In genomic region chr22:19974233-19974861, GRCh38 we compare ENCODE assay signal across 9 cellular contexts. TPM values are rescaled to one million over a fixed set of nuclear protein-coding genes. Genes with fewer than 3 reads are reported as not detected.
DNase-seq lines count a peak whose midpoint lies in the region; ATAC-seq and TF ChIP-seq lines count a peak whose summit lies in the region.
"Had no signal": no experiment of that assay in that cellular context is flagged by ENCODE, and none has a peak within 500 bp of the region (broad histone marks: within the 10 kb centered on the region; RNA-seq: fewer than 3 reads in every experiment).

No MANE protein-coding gene starts in this region.

- no peaks in the 10 kb centered on the region for H3K9me3 Mint-ChIP-seq in activated T-helper 2 cell treated with anti-CD3 and anti-CD28 coated beads, Interferon-gamma antibody, Interleukin-2, Interleukin-4, amounts not matched to agents 10 μg/mL and 5 μg/mL and 100 μg/mL, durations not matched to agents 14 hours and 24 hours and 36 hours

- H3K27me3 ChIP-seq in AG04450 (ENCODE audit: control insufficient read depth, insufficient read depth, low read length), result no peaks in the 10 kb centered on the region
- H3K27me3 ChIP-seq: adrenal gland had no signal

- no peak for DNase-seq in AG04450 (ENCODE audit: low read depth, low spot score)
- DNase-seq in GM10266 (ENCODE audit: extremely low spot score), result peak; percentile 83
- peak; percentile 18 to 31 for DNase-seq in NCI-H1930 (lab: John Stamatoyannopoulos, UW)
- peak; percentile 30 for DNase-seq in activated T-helper 2 cell treated with anti-CD3 and anti-CD28 coated beads, Interferon-gamma antibody, Interleukin-2, Interleukin-4, amounts not matched to agents 10 μg/mL and 5 μg/mL and 100 μg/mL, durations not matched to agents 14 hours and 24 hours and 36 hours (ENCODE audit: low spot score)
- DNase-seq in iris pigment epithelial cell (ENCODE audit: low read depth), result peak; percentile 78
- DNase-seq in LoVo (ENCODE audit: low spot score), result no peak
- no peak for DNase-seq in central memory CD4-positive, alpha-beta T cell

- POLR2A ChIA-PET in AG04450 (lab: Yijun Ruan, JAX), result no interaction called here

- CTCF ChIA-PET in AG04450 (lab: Charles Lee), result interaction anchor here (1.4 to 1.8 kb wide), 2 partner anchors 12 to 39 kb away, joined by 3 to 8 read pairs; no protein-coding TSS in a partner anchor

- ATAC-seq in HG02981 (IDR thresholded peaks at IDR 0.05; ENCODE audit: unreplicated experiment), result no peak

- H3K4me1 Mint-ChIP-seq in activated T-helper 2 cell treated with anti-CD3 and anti-CD28 coated beads, Interferon-gamma antibody, Interleukin-2, Interleukin-4, amounts not matched to agents 10 μg/mL and 5 μg/mL and 100 μg/mL, durations not matched to agents 14 hours and 24 hours and 36 hours (ENCODE audit: low read depth), result no peaks in the 10 kb centered on the region

- H3K36me3 Mint-ChIP-seq in activated T-helper 2 cell treated with anti-CD3 and anti-CD28 coated beads, Interferon-gamma antibody, Interleukin-2, Interleukin-4, amounts not matched to agents 10 μg/mL and 5 μg/mL and 100 μg/mL, durations not matched to agents 14 hours and 24 hours and 36 hours (ENCODE audit: low read depth), result no peaks in the 10 kb centered on the region

- H3K4me3 Mint-ChIP-seq in activated T-helper 2 cell treated with anti-CD3 and anti-CD28 coated beads, Interferon-gamma antibody, Interleukin-2, Interleukin-4, amounts not matched to agents 10 μg/mL and 5 μg/mL and 100 μg/mL, durations not matched to agents 14 hours and 24 hours and 36 hours (ENCODE audit: low read depth), result no peak overlapping the region

- no peak for TF ChIP-seq CTCF in AG04450 (IDR thresholded peaks at IDR 0.05; ENCODE audit: low read depth, low read length)
- no peak for TF ChIP-seq CTCF in GM10266 (IDR thresholded peaks at IDR 0.05; ENCODE audit: control insufficient read depth, insufficient read depth, low read depth, missing control alignments)

- H3K27me3 Mint-ChIP-seq in activated T-helper 2 cell treated with anti-CD3 and anti-CD28 coated beads, Interferon-gamma antibody, Interleukin-2, Interleukin-4, amounts not matched to agents 10 μg/mL and 5 μg/mL and 100 μg/mL, durations not matched to agents 14 hours and 24 hours and 36 hours (ENCODE audit: low read depth), result no peaks in the 10 kb centered on the region

- H3K9me3 ChIP-seq in AG04450 (ENCODE audit: control insufficient read depth, insufficient read depth, low read length), result no peaks in the 10 kb centered on the region; the same call in 1 of the 2 replicates
- H3K9me3 ChIP-seq: adrenal gland had no signal

- H3K27ac Mint-ChIP-seq in activated T-helper 2 cell treated with anti-CD3 and anti-CD28 coated beads, Interferon-gamma antibody, Interleukin-2, Interleukin-4, amounts not matched to agents 10 μg/mL and 5 μg/mL and 100 μg/mL, durations not matched to agents 14 hours and 24 hours and 36 hours, result no peak overlapping the region

- intact Hi-C loops in activated T-helper 2 cell treated with anti-CD3 and anti-CD28 coated beads, Interferon-gamma antibody, Interleukin-2, Interleukin-4, amounts not matched to agents 10 μg/mL and 5 μg/mL and 100 μg/mL, durations not matched to agents 14 hours and 24 hours and 36 hours (cut with micrococcal nuclease), result loop anchor here (5.0 kb wide), 1 partner anchor 53 kb away; no protein-coding TSS in a partner anchor

- peak overlapping the region; percentile 21 for H3K27ac ChIP-seq in AG04450 (ENCODE audit: low read depth, low read length)
- H3K27ac ChIP-seq: adrenal gland had no signal

- no peak overlapping the region for H3K4me3 ChIP-seq in AG04450 (ENCODE audit: low read depth, low read length)
- H3K4me3 ChIP-seq: adrenal gland had no signal

RNA-seq across cellular contexts. Expression of gene TXNRD2, which starts 32.7 kb away (rescaled TPM):
- 13.3 and 15.8 TPM in 2 replicates for polyA plus RNA-seq in AG04450 (2011; rRNA removed)
- polyA minus RNA-seq in AG04450 (2011; rRNA and poly(A)+ RNA removed), result 15.5 and 20.1 TPM in 2 replicates
- total RNA-seq in activated T-helper 2 cell treated with anti-CD3 and anti-CD28 coated beads, Interferon-gamma antibody, Interleukin-2, Interleukin-4, amounts not matched to agents 10 μg/mL and 5 μg/mL and 100 μg/mL, durations not matched to agents 14 hours and 24 hours and 36 hours, result 19.9 and 20.9 TPM in 2 replicates

RNA-seq across cellular contexts. Expression of gene COMT, which starts 32.8 kb away (rescaled TPM):
- 79.4 and 105 TPM in 2 replicates for polyA plus RNA-seq in AG04450 (2011; rRNA removed)
- 29.9 and 32.0 TPM in 2 replicates for polyA minus RNA-seq in AG04450 (2011; rRNA and poly(A)+ RNA removed)
- 93.4 and 95.6 TPM in 2 replicates for total RNA-seq in activated T-helper 2 cell treated with anti-CD3 and anti-CD28 coated beads, Interferon-gamma antibody, Interleukin-2, Interleukin-4, amounts not matched to agents 10 μg/mL and 5 μg/mL and 100 μg/mL, durations not matched to agents 14 hours and 24 hours and 36 hours

RNA-seq across cellular contexts. Expression of gene ARVCF, which starts 42.3 kb away (rescaled TPM):
- polyA plus RNA-seq in AG04450 (2011; rRNA removed), result 5.6 and 8.2 TPM in 2 replicates
- 6.6 and 12.0 TPM in 2 replicates for polyA minus RNA-seq in AG04450 (2011; rRNA and poly(A)+ RNA removed)
- 3.4 and 3.9 TPM in 2 replicates for total RNA-seq in activated T-helper 2 cell treated with anti-CD3 and anti-CD28 coated beads, Interferon-gamma antibody, Interleukin-2, Interleukin-4, amounts not matched to agents 10 μg/mL and 5 μg/mL and 100 μg/mL, durations not matched to agents 14 hours and 24 hours and 36 hours

RNA-seq across cellular contexts. Expression of gene TANGO2, which starts 46.6 kb away (rescaled TPM):
- 21.3 and 27.5 TPM in 2 replicates for polyA plus RNA-seq in AG04450 (2011; rRNA removed)
- 35.8 and 44.2 TPM in 2 replicates for polyA minus RNA-seq in AG04450 (2011; rRNA and poly(A)+ RNA removed)
- 27.4 and 30.0 TPM in 2 replicates for total RNA-seq in activated T-helper 2 cell treated with anti-CD3 and anti-CD28 coated beads, Interferon-gamma antibody, Interleukin-2, Interleukin-4, amounts not matched to agents 10 μg/mL and 5 μg/mL and 100 μg/mL, durations not matched to agents 14 hours and 24 hours and 36 hours

Comparison
In these comparisons a context has a peak if more than half of its experiments do, and no peak if none do; other contexts are left out.
1. DNase-seq: peak in GM10266 (single experiment), NCI-H1930 (2 of 2), activated T-helper 2 cell treated with anti-CD3 and anti-CD28 coated beads, Interferon-gamma antibody, Interleukin-2, Interleukin-4, amounts not matched to agents 10 μg/mL and 5 μg/mL and 100 μg/mL, durations not matched to agents 14 hours and 24 hours and 36 hours (single experiment) and iris pigment epithelial cell (single experiment); none in AG04450 (single experiment), LoVo (single experiment) and central memory CD4-positive, alpha-beta T cell (single experiment).